In genomic region chr19:48965033-48965805, GRCh38 we compare ENCODE assay signal across 8 cellular contexts. TPM values are rescaled to one million over a fixed set of nuclear protein-coding genes. Genes with fewer than 3 reads are reported as not detected.
DNase-seq lines count a peak whose midpoint lies in the region; ATAC-seq, FAIRE-seq and TF ChIP-seq lines count a peak whose summit lies in the region.

Gene FTL, plus strand, starts transcription at chr19:48965309. Its CDS starts 199 bp downstream, at chr19:48965508.

- H2AFZ ChIP-seq in keratinocyte (ENCODE audit: control insufficient read depth, low read length) = peak within 1 kb of the TSS; percentile 15

- ATAC-seq in GM19025 (IDR thresholded peaks at IDR 0.05; ENCODE audit: low read depth, unreplicated experiment) (peak; percentile 48), HG03354 (IDR thresholded peaks at IDR 0.05; ENCODE audit: poor library complexity, severe bottlenecking, unreplicated experiment) (peak; percentile 62)

- peaks cover 6% of the 10 kb centered on the region for H4K20me1 ChIP-seq in keratinocyte (ENCODE audit: control insufficient read depth, extremely low read depth, insufficient read depth, low read length)

- FAIRE-seq in keratinocyte (lab: Jason Lieb, UNC) = peak; percentile 29

- dilution Hi-C loops in keratinocyte (cut with MboI; ENCODE audit: extremely low pct_ligation_motif_present, low sequenced_read_pairs) = no loop called here

- peak within 1 kb of the TSS; percentile 79 for H3K27ac ChIP-seq in keratinocyte (ENCODE audit: control insufficient read depth, insufficient read depth, low read length)

- peak within 1 kb of the TSS; percentile 48 to 91 (median 88) for H3K4me3 ChIP-seq in keratinocyte (ENCODE audit: control insufficient read depth in 2 of 3, extremely low read depth in 1 of 3, insufficient read depth in 2 of 3, low read depth in 1 of 3, low read length in 3 of 3)

- H3K27me3 ChIP-seq in keratinocyte (ENCODE audit: control insufficient read depth, extremely low read depth, insufficient read depth, low read length) = no peaks in the 10 kb centered on the region

- peaks cover 7% of the 10 kb centered on the region for H3K79me2 ChIP-seq in keratinocyte (ENCODE audit: control insufficient read depth, insufficient read depth, low read length)

- H3K36me3 ChIP-seq in keratinocyte (ENCODE audit: control insufficient read depth in 2 of 2, extremely low read depth in 1 of 2, insufficient read depth in 2 of 2, low read length in 2 of 2) = peaks cover 11 to 20% of the 10 kb centered on the region in 2 experiments

- H3K9me3 ChIP-seq in keratinocyte (ENCODE audit: control insufficient read depth, low read depth, low read length) = no peaks in the 10 kb centered on the region

- TF ChIP-seq CTCF in AG09319 (IDR thresholded peaks at IDR 0.05; ENCODE audit: low read depth, low read length) (no peak), keratinocyte (optimal IDR thresholded peaks at IDR 0.05 in 1 of 3, IDR thresholded peaks at IDR 0.05 in 1 of 3, conservative IDR thresholded peaks at IDR 0.05 in 1 of 3; ENCODE audit: extremely low read depth in 1 of 3, insufficient read depth in 2 of 3, low read length in 3 of 3) (no peak)

- H3K4me2 ChIP-seq in keratinocyte (ENCODE audit: control insufficient read depth, extremely low read depth, insufficient read depth, low read depth, low read length) = peak within 1 kb of the TSS; percentile 98

- H3K9me1 ChIP-seq in keratinocyte (ENCODE audit: control insufficient read depth, extremely low read depth, insufficient read depth, low read length) = peaks cover 4% of the 10 kb centered on the region

- peaks cover 32% of the 10 kb centered on the region for H3K4me1 ChIP-seq in keratinocyte (ENCODE audit: control insufficient read depth, extremely low read depth, insufficient read depth, low read length)

- H3K9ac ChIP-seq in keratinocyte (ENCODE audit: control insufficient read depth, extremely low read depth, insufficient read depth, low read length) = peak within 1 kb of the TSS; percentile 86

- peak; percentile 93 for DNase-seq in AG09319 (ENCODE audit: extremely low read depth, low read depth)
- DNase-seq in NCI-H446 treated with DMSO at 0.1 percent for 48 hours (lab: John Stamatoyannopoulos, UW) = peak; percentile 91
- DNase-seq in activated CD4-positive, CD25-positive, alpha-beta regulatory T cell treated with anti-CD3 and anti-CD28 coated beads, Interleukin-2, amount 50 U/mL, for 72 hours = peak; percentile 92
- DNase-seq in cerebellar cortex (ENCODE audit: low spot score) = peak; percentile 98
- DNase-seq in keratinocyte (ENCODE audit: low read depth, low spot score) = no peak
- peak; percentile 83 to 89 (median 84) for DNase-seq in stimulated activated CD4-positive, alpha-beta T cell treated with anti-CD3 and anti-CD28 coated beads, Interleukin-12 subunit alpha, Interleukin-12 subunit beta, amount 100 ng/mL, for 48 hours (ENCODE audit: low read depth in 2 of 3, low spot score in 1 of 3)

RNA-seq across cellular contexts. Expression of gene FTL, which starts in this region (rescaled TPM):
- polyA plus RNA-seq in keratinocyte = 805 to 2,115 TPM (median 838 TPM) in 3 replicates
- 955 TPM for polyA plus RNA-seq in keratinocyte (2011; ENCODE audit: low read depth)
- 1,945 and 3,116 TPM in 2 replicates for polyA plus RNA-seq in keratinocyte (2011; cell fraction: cytosol; rRNA removed)
- 414 and 529 TPM in 2 replicates for polyA plus RNA-seq in keratinocyte (2011; cell fraction: nucleus; rRNA removed)
- 1,829 and 5,588 TPM in 2 replicates for polyA plus RNA-seq in keratinocyte (2012; ENCODE audit: low replicate concordance)
- polyA minus RNA-seq in keratinocyte = 671 to 2,015 TPM (median 1,268 TPM) in 3 replicates
- 940 TPM for polyA minus RNA-seq in keratinocyte (2011; cell fraction: cytosol; rRNA and poly(A)+ RNA removed)
- 167 and 210 TPM in 2 replicates for polyA minus RNA-seq in keratinocyte (2011; cell fraction: nucleus; rRNA and poly(A)+ RNA removed)
